ENCODE assay signal across 8 cellular contexts in genomic region chr1:189270-189669, GRCh38.
DNase-seq lines count a peak whose midpoint lies in the region; ATAC-seq and TF ChIP-seq lines count a peak whose summit lies in the region.
"Not testable (repeated sequence)": the region's sequence is repeated elsewhere in the genome, so short reads cannot be mapped to it uniquely, and the experiment has no call there.

No MANE protein-coding gene starts in this region.

- H3K4me1 Mint-ChIP-seq in activated B cell treated with CpG ODN at 0.5 μM for 24 hours; chondrocyte (ENCODE audit: low read depth): not testable (repeated sequence)

- intact Hi-C loops in activated B cell treated with CpG ODN at 0.5 μM for 24 hours (cut with micrococcal nuclease); right cardiac atrium (cut with DNase I); posterior vena cava (cut with DNase I); upper lobe of right lung (cut with DNase I): not testable (repeated sequence)

- POLR2A ChIA-PET in activated B cell treated with CpG ODN at 0.5 μM for 24 hours (lab: Charles Lee) = not testable (repeated sequence)

- not testable (repeated sequence) for H3K27ac Mint-ChIP-seq in activated B cell treated with CpG ODN at 0.5 μM for 24 hours; chondrocyte (ENCODE audit: unreplicated experiment)

- 96% methylated on average over 5 of the region's 13 CpGs for WGBS in right cardiac atrium
- WGBS in lung, 2 donors = 79 to 99% methylated on average over 5 to 6 of the region's 13 CpGs

- H3K27me3 Mint-ChIP-seq in activated B cell treated with CpG ODN at 0.5 μM for 24 hours; chondrocyte (ENCODE audit: low read depth): not testable (repeated sequence)

- ATAC-seq in activated B cell treated with CpG ODN at 0.5 μM for 24 hours (ENCODE audit: low read depth); right cardiac atrium; lung (ENCODE audit: insufficient read depth, low FRiP score); upper lobe of right lung: not testable (repeated sequence)

- H3K4me3 Mint-ChIP-seq in activated B cell treated with CpG ODN at 0.5 μM for 24 hours; chondrocyte (ENCODE audit: unreplicated experiment): not testable (repeated sequence)

- H3K9me3 ChIP-seq in right cardiac atrium (ENCODE audit: control insufficient read depth, low read length); lung (ENCODE audit: control insufficient read depth in 2 of 2, insufficient read depth in 1 of 2, low read length in 1 of 2); upper lobe of right lung: not testable (repeated sequence)

- H3K27me3 ChIP-seq in right cardiac atrium (ENCODE audit: control insufficient read depth, insufficient read depth); lung (ENCODE audit: control insufficient read depth, insufficient read depth); upper lobe of right lung: not testable (repeated sequence)

- not testable (repeated sequence) for H3K27ac ChIP-seq in right cardiac atrium (ENCODE audit: low read length); lung (ENCODE audit: low read depth in 1 of 2, low read length in 1 of 2); upper lobe of right lung

- peak; percentile 9 for DNase-seq in activated B cell treated with CpG ODN at 0.5 μM for 24 hours
- peak; percentile 46 for DNase-seq in activated CD8-positive, alpha-beta memory T cell treated with anti-CD3 and anti-CD28 coated beads, Interleukin-2, amount 50 U/mL, for 48 hours
- DNase-seq in chondrocyte (ENCODE audit: low spot score) = peak; percentile 73
- DNase-seq in right cardiac atrium = peak in 2 of 3 donors; percentile 18 to 40
- DNase-seq in lung (ENCODE audit: low spot score) = peak; percentile 18
- peak; percentile 59 for DNase-seq in posterior vena cava (ENCODE audit: low spot score)
- DNase-seq in stimulated activated CD4-positive, alpha-beta T cell treated with anti-CD3 and anti-CD28 coated beads, Interleukin-4, amount 100 ng/mL, for 24 hours = peak; percentile 2
- peak; percentile 22 for DNase-seq in upper lobe of right lung

- H3K4me3 ChIP-seq in right cardiac atrium (ENCODE audit: low read length); lung; upper lobe of right lung: not testable (repeated sequence)

- not testable (repeated sequence) for TF ChIP-seq CTCF in activated B cell treated with CpG ODN at 0.5 μM for 24 hours (IDR thresholded peaks at IDR 0.05); chondrocyte (IDR thresholded peaks at IDR 0.05); lung (IDR thresholded peaks at IDR 0.05; ENCODE audit: control extremely low read depth, extremely low read depth); upper lobe of right lung (IDR thresholded peaks at IDR 0.05)

- H3K9me3 Mint-ChIP-seq in activated B cell treated with CpG ODN at 0.5 μM for 24 hours; chondrocyte (ENCODE audit: low read depth): not testable (repeated sequence)

- CTCF ChIA-PET in activated B cell treated with CpG ODN at 0.5 μM for 24 hours (lab: Charles Lee) = not testable (repeated sequence)

- not testable (repeated sequence) for H3K4me1 ChIP-seq in right cardiac atrium (ENCODE audit: control insufficient read depth, insufficient read depth, low read length); lung (ENCODE audit: control insufficient read depth in 2 of 2, insufficient read depth in 2 of 2, low read length in 2 of 2); upper lobe of right lung

- H3K36me3 Mint-ChIP-seq in activated B cell treated with CpG ODN at 0.5 μM for 24 hours (ENCODE audit: low read depth); chondrocyte (ENCODE audit: low read depth): not testable (repeated sequence)

- H3K36me3 ChIP-seq in lung (ENCODE audit: control insufficient read depth in 2 of 2, insufficient read depth in 2 of 2, low read length in 2 of 2); upper lobe of right lung: not testable (repeated sequence)

Comparison
In these comparisons a context has a peak if more than half of its experiments do, and no peak if none do; other contexts are left out.
1. DNase-seq: peak in every context shown above with its lines; median percentile 73 in chondrocyte; 59 in posterior vena cava; 46 in activated CD8-positive, alpha-beta memory T cell treated with anti-CD3 and anti-CD28 coated beads, Interleukin-2, amount 50 U/mL, for 48 hours; 29 in right cardiac atrium; 22 in upper lobe of right lung; 18 in lung; 9 in activated B cell treated with CpG ODN at 0.5 μM for 24 hours; 2 in stimulated activated CD4-positive, alpha-beta T cell treated with anti-CD3 and anti-CD28 coated beads, Interleukin-4, amount 100 ng/mL, for 24 hours.